Comparison of ENCODE assay signal across 25 cellular contexts in the genomic region with DNA sequence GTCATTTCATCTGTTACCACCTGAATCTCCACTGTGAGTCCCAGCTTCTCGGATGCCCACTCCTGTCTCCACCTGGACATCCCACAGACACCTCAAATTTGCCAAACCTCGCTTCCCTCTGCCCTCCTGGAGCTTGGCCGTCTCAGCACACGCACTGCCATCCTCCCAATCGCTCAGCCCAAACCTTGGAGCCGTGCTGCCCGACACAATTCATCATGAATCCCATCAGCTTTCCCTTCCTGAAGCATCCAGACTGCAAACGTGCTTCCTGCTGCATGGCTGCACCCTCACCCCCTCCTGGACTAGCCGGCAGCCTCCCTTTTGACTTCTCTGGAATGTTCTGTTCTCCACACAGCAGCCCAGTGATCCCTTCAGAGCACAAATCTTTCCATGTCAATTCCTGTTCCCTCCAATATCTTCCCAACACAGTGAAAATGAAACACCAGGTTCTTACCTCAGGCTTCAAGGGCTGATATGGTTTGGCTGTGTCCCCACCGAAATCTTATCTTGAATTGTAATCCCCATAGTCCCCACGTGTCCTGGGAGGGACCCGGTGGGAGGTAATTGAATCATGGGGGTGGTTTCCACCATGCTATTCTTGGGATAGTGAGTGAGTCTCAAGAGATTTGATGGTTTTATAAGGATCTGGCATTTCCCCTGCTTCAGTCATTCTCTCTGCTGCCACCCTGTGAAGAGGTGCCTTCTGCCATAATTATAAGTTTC. TPM values are rescaled to one million over a fixed set of nuclear protein-coding genes. Genes with fewer than 3 reads are reported as not detected.
DNase-seq lines count a peak whose midpoint lies in the region; ATAC-seq, FAIRE-seq and TF ChIP-seq lines count a peak whose summit lies in the region.
"Had no signal": no experiment of that assay in that cellular context is flagged by ENCODE, and none has a peak within 500 bp of the region (broad histone marks: within the 10 kb centered on the region; RNA-seq: fewer than 3 reads in every experiment).

No MANE protein-coding gene starts in this region.

- H2BK15ac ChIP-seq in H1 (ENCODE audit: low read length): peak overlapping the region; percentile 16; the same call in 1 of the 2 replicates

- no peak overlapping the region for H2AFZ ChIP-seq in H1 (ENCODE audit: low read length)

- no peak overlapping the region for H3K23ac ChIP-seq in H1 (ENCODE audit: insufficient read length)

- peaks cover 0 to 24% (median 13%) of the 10 kb centered on the region in 4 experiments; a peak in 6 of 7 replicates for H3K4me1 ChIP-seq in H1 (replicated peaks in 1 of 4; ENCODE audit: control insufficient read depth in 3 of 4, insufficient read depth in 4 of 4, low read length in 3 of 4)

- no peak overlapping the region for H3K14ac ChIP-seq in H1 (ENCODE audit: insufficient read length)

- H4K91ac ChIP-seq in H1 (replicated peaks; ENCODE audit: insufficient read length, low read length): no peak overlapping the region

- no peak overlapping the region for H2AK5ac ChIP-seq in H1 (ENCODE audit: low read depth, low read length)

- no peak for TF ChIP-seq EP300 in H1 (IDR thresholded peaks at IDR 0.05; ENCODE audit: borderline replicate concordance in 1 of 2, low read depth in 2 of 2, low read length in 2 of 2)

- H2BK120ac ChIP-seq in H1 (replicated peaks; ENCODE audit: low read depth, low read length): no peak overlapping the region

- no peak for TF ChIP-seq POLR2A in H1 (IDR thresholded peaks at IDR 0.05; ENCODE audit: control extremely low read depth in 1 of 2, low read depth in 2 of 2, low read length in 2 of 2)

- no peak for TF ChIP-seq RAD21 in H1 (IDR thresholded peaks at IDR 0.05 in 1 of 2, conservative IDR thresholded peaks at IDR 0.05 in 1 of 2; ENCODE audit: low read depth in 2 of 2, low read length in 2 of 2)

- no peak overlapping the region for H3K18ac ChIP-seq in H1 (ENCODE audit: extremely low read depth, low read length)

- no peak overlapping the region for H3K56ac ChIP-seq in H1 (replicated peaks; ENCODE audit: insufficient read length, low read depth, low read length)

- no peak overlapping the region for H4K8ac ChIP-seq in H1 (ENCODE audit: extremely low read depth, insufficient read depth, low read length)

- H2BK20ac ChIP-seq in H1 (ENCODE audit: low read length): no peak overlapping the region

- POLR2A ChIA-PET in H1 (lab: Charles Lee; ENCODE audit: partially characterized antibody): interaction anchor here (1.6 kb wide), 1 partner anchor 52 kb away, joined by 7 read pairs; a partner anchor contains a TSS

- H3K4me2 ChIP-seq in H1 (ENCODE audit: insufficient read depth in 1 of 2, low read depth in 2 of 2, low read length in 2 of 2): no peak overlapping the region

- peaks cover 5 to 12% (median 12%) of the 10 kb centered on the region in 4 experiments; a peak in 6 of 7 replicates for H3K27me3 ChIP-seq in H1 (replicated peaks in 1 of 4; ENCODE audit: control insufficient read depth in 3 of 4, extremely low read depth in 1 of 4, insufficient read depth in 3 of 4, low read length in 3 of 4)
- H3K27me3 ChIP-seq: ascending aorta had no signal

- H3K23me2 ChIP-seq in H1 (ENCODE audit: low read depth, low read length): peaks cover 10% of the 10 kb centered on the region

- no peak overlapping the region for H4K5ac ChIP-seq in H1 (ENCODE audit: insufficient read length, low read depth, low read length)

- no peaks in the 10 kb centered on the region for H3K36me3 ChIP-seq in H1 (ENCODE audit: control insufficient read depth in 2 of 4, insufficient read depth in 4 of 4, low read length in 3 of 4)
- H3K36me3 ChIP-seq: ascending aorta, left ventricle myocardium inferior, neutrophil had no signal

- FAIRE-seq in H1 (lab: Jason Lieb, UNC): no peak
- FAIRE-seq: A204.1, GM19239 had no signal

- no peaks in the 10 kb centered on the region for H4K20me1 ChIP-seq in H1 (replicated peaks in 1 of 2; ENCODE audit: control insufficient read depth in 1 of 2, insufficient read depth in 2 of 2, low read length in 2 of 2)

- no peak overlapping the region for H2BK12ac ChIP-seq in H1 (ENCODE audit: low read depth, low read length)

- no peaks in the 10 kb centered on the region for H3K9me3 ChIP-seq in H1 (ENCODE audit: insufficient read depth in 2 of 2, low read depth in 1 of 2, low read length in 1 of 2)
- H3K9me3 ChIP-seq: ascending aorta, left ventricle myocardium inferior, mucosa of descending colon, neutrophil had no signal

- no peak for ATAC-seq in HG03280 (IDR thresholded peaks at IDR 0.05; ENCODE audit: unreplicated experiment)
- ATAC-seq: PC-3 had no signal

- H3K4me3 ChIP-seq in H1 (ENCODE audit: extremely low read depth in 1 of 4, insufficient read depth in 2 of 4, low read depth in 3 of 4, low read length in 4 of 4): no peak overlapping the region
- H3K4me3 ChIP-seq: ascending aorta, left ventricle myocardium inferior, mucosa of descending colon had no signal

- H3K4ac ChIP-seq in H1 (replicated peaks; ENCODE audit: insufficient read length, low read depth, low read length): no peak overlapping the region

- CTCF ChIA-PET in H1 (lab: Charles Lee; ENCODE audit: partially characterized antibody): interaction anchor here (0.6 to 1.6 kb wide), 3 partner anchors 21 to 262 kb away, joined by 3 read pairs; no protein-coding TSS in a partner anchor

- H3K9ac ChIP-seq in H1 (replicated peaks in 1 of 4; ENCODE audit: extremely low read depth in 1 of 4, low read depth in 3 of 4, low read length in 3 of 4): no peak overlapping the region

- H2BK5ac ChIP-seq in H1 (ENCODE audit: low read depth, low read length): peak overlapping the region; percentile 35; the same call in 1 of the 2 replicates

- H3K79me1 ChIP-seq in H1 (ENCODE audit: low read depth, low read length): no peaks in the 10 kb centered on the region

- no peak overlapping the region for H3K27ac ChIP-seq in H1 (ENCODE audit: low read depth, low read length)
- H3K27ac ChIP-seq: ascending aorta, C4-2B, left ventricle myocardium inferior, neutrophil had no signal

- no peaks in the 10 kb centered on the region for H3K79me2 ChIP-seq in H1 (ENCODE audit: control insufficient read depth in 1 of 2, insufficient read depth in 2 of 2, low read length in 2 of 2)

- WGBS in H1 (ENCODE audit: extremely low coverage in 1 of 2, insufficient coverage in 1 of 2, insufficient read length in 1 of 2, insufficient replicate concordance in 2 of 2, low coverage in 1 of 2, low lambda C conversion rate in 2 of 2, missing lambda C conversion rate in 1 of 2), 2 experiments: 89% methylated on average over 12 of the region's 12 CpGs; no CpG with 5 or more reads in 1 of the 2 experiments

- no peak for TF ChIP-seq CTCF in H1 (IDR thresholded peaks at IDR 0.05; ENCODE audit: control extremely low read depth in 1 of 3, insufficient read depth in 1 of 3, low read depth in 1 of 3, low read length in 3 of 3)

- DNase-seq in activated CD8-positive, alpha-beta memory T cell treated with anti-CD3 and anti-CD28 coated beads, Interleukin-2, amount 50 U/mL, for 48 hours: peak; percentile 26
- DNase-seq in activated CD8-positive, alpha-beta memory T cell treated with anti-CD3 and anti-CD28 coated beads, Interleukin-2, amount 50 U/mL, for 4 hours: no peak
- peak in 1 of 2 experiments; percentile 33 for DNase-seq in H1 (ENCODE audit: low read depth in 1 of 2, low spot score in 2 of 2)
- peak; percentile 9 for DNase-seq in stimulated activated CD8-positive, alpha-beta memory T cell treated with anti-CD3 and anti-CD28 coated beads, Interleukin-4, amount 100 ng/mL, for 48 hours
- DNase-seq in GM19240 (ENCODE audit: insufficient read length, low spot score): no peak
- DNase-seq: activated CD4-positive, alpha-beta T cell treated with anti-CD3 and anti-CD28 coated beads, Interleukin-2, amount 50 U/mL, for 1 hour; activated naive CD4-positive, alpha-beta T cell treated with anti-CD3 and anti-CD28 coated beads, Interleukin-2, amount 10 ng/mL, durations not matched to agents 7 days and 5 days; activated T-cell treated with anti-CD3 and anti-CD28 coated beads, Interleukin-2, amount 50 U/mL, for 1 hour; DMS153; GF-D8; GOT3; left ventricle myocardium inferior; mucosa of descending colon; NCI-H1436; NCI-H748 treated with DMSO at 0.1 percent for 48 hours; PC-3; SHP77 treated with DMSO at 0.1 percent for 48 hours; T-helper 1 cell had no signal

RNA-seq across cellular contexts. Expression of a gene that starts 1.1 kb away (rescaled TPM):
- not detected in 2 replicates for total RNA-seq in H1 (2021; fragmentation: NEBNext Ultra II Directional; extraction: Animal tissue kit (Norgen Biotek cat#: 25700))
- 0.05 TPM in 1 of 2 replicates, not detected in the other for polyA plus RNA-seq in H1 (2011; rRNA removed)
- polyA plus RNA-seq in H1 (2011; cell fraction: cytosol; rRNA removed): 0.05 TPM
- polyA plus RNA-seq in H1 (2011; cell fraction: nucleus; rRNA removed): 0.68 TPM
- 0.50 to 0.68 TPM (median 0.63 TPM) in 3 of 4 replicates, not detected in the other for polyA plus RNA-seq in H1 (2012, experiment 1 of 2)
- 0.12 TPM for polyA plus RNA-seq in H1 (2012, experiment 2 of 2)
- polyA plus RNA-seq in H1 (2013, experiment 1 of 2): not detected
- not detected for polyA plus RNA-seq in H1 (2013, experiment 2 of 2)
- polyA minus RNA-seq in H1 (2011; rRNA and poly(A)+ RNA removed): not detected in 2 replicates
- polyA minus RNA-seq in H1 (2011; cell fraction: cytosol; rRNA and poly(A)+ RNA removed): not detected
- not detected for polyA minus RNA-seq in H1 (2011; cell fraction: nucleus; rRNA and poly(A)+ RNA removed)
- total RNA-seq: ascending aorta, left ventricle myocardium inferior, mucosa of descending colon, PC-3, renal cortical epithelial cell had no signal

RNA-seq across cellular contexts. Expression of a gene that starts 34.8 kb away (rescaled TPM):
- 2.0 and 2.3 TPM in 2 replicates for total RNA-seq in H1 (2021; fragmentation: NEBNext Ultra II Directional; extraction: Animal tissue kit (Norgen Biotek cat#: 25700))
- 3.5 and 4.2 TPM in 2 replicates for polyA plus RNA-seq in H1 (2011; rRNA removed)
- 3.9 TPM for polyA plus RNA-seq in H1 (2011; cell fraction: cytosol; rRNA removed)
- 3.1 TPM for polyA plus RNA-seq in H1 (2011; cell fraction: nucleus; rRNA removed)
- 1.9 to 3.5 TPM (median 2.6 TPM) in 4 replicates for polyA plus RNA-seq in H1 (2012, experiment 1 of 2)
- polyA plus RNA-seq in H1 (2012, experiment 2 of 2): 1.4 TPM
- 2.9 TPM for polyA plus RNA-seq in H1 (2013, experiment 1 of 2)
- 3.4 TPM for polyA plus RNA-seq in H1 (2013, experiment 2 of 2)
- 0.91 and 1.4 TPM in 2 replicates for polyA minus RNA-seq in H1 (2011; rRNA and poly(A)+ RNA removed)
- polyA minus RNA-seq in H1 (2011; cell fraction: cytosol; rRNA and poly(A)+ RNA removed): 0.81 TPM
- polyA minus RNA-seq in H1 (2011; cell fraction: nucleus; rRNA and poly(A)+ RNA removed): 1.6 TPM
- total RNA-seq: PC-3 had no signal

RNA-seq across cellular contexts. Expression of a gene that starts 51.1 kb away (rescaled TPM):
- total RNA-seq in H1 (2021; fragmentation: NEBNext Ultra II Directional; extraction: Animal tissue kit (Norgen Biotek cat#: 25700)): 72.8 and 75.1 TPM in 2 replicates
- polyA plus RNA-seq in H1 (2011; rRNA removed): 53.8 and 72.4 TPM in 2 replicates
- polyA plus RNA-seq in H1 (2011; cell fraction: cytosol; rRNA removed): 93.3 TPM
- polyA plus RNA-seq in H1 (2011; cell fraction: nucleus; rRNA removed): 68.1 TPM
- 64.7 to 89.2 TPM (median 76.4 TPM) in 4 replicates for polyA plus RNA-seq in H1 (2012, experiment 1 of 2)
- polyA plus RNA-seq in H1 (2012, experiment 2 of 2): 14.9 TPM
- polyA plus RNA-seq in H1 (2013, experiment 1 of 2): 55.6 TPM
- polyA plus RNA-seq in H1 (2013, experiment 2 of 2): 51.0 TPM
- polyA minus RNA-seq in H1 (2011; rRNA and poly(A)+ RNA removed): 82.6 and 138 TPM in 2 replicates
- 46.4 TPM for polyA minus RNA-seq in H1 (2011; cell fraction: cytosol; rRNA and poly(A)+ RNA removed)
- polyA minus RNA-seq in H1 (2011; cell fraction: nucleus; rRNA and poly(A)+ RNA removed): 79.3 TPM

RNA-seq across cellular contexts. Expression of a gene that starts 51.8 kb away (rescaled TPM):
- total RNA-seq in H1 (2021; fragmentation: NEBNext Ultra II Directional; extraction: Animal tissue kit (Norgen Biotek cat#: 25700)): 0.43 and 0.67 TPM in 2 replicates
- 0.85 and 0.98 TPM in 2 replicates for polyA plus RNA-seq in H1 (2011; rRNA removed)
- polyA plus RNA-seq in H1 (2011; cell fraction: cytosol; rRNA removed): 0.93 TPM
- polyA plus RNA-seq in H1 (2011; cell fraction: nucleus; rRNA removed): 4.3 TPM
- polyA plus RNA-seq in H1 (2012, experiment 1 of 2): 0.39 to 1.4 TPM (median 0.95 TPM) in 4 replicates
- polyA plus RNA-seq in H1 (2012, experiment 2 of 2): 0.12 TPM
- 0.18 TPM for polyA plus RNA-seq in H1 (2013, experiment 1 of 2)
- polyA plus RNA-seq in H1 (2013, experiment 2 of 2): 0.18 TPM
- 1.5 and 3.2 TPM in 2 replicates for polyA minus RNA-seq in H1 (2011; rRNA and poly(A)+ RNA removed)
- polyA minus RNA-seq in H1 (2011; cell fraction: cytosol; rRNA and poly(A)+ RNA removed): not detected
- 2.6 TPM for polyA minus RNA-seq in H1 (2011; cell fraction: nucleus; rRNA and poly(A)+ RNA removed)
- total RNA-seq: left ventricle myocardium inferior, PC-3 had no signal

RNA-seq across cellular contexts. Expression of a gene that starts 52.0 kb away (rescaled TPM):
- 99.3 and 101 TPM in 2 replicates for total RNA-seq in H1 (2021; fragmentation: NEBNext Ultra II Directional; extraction: Animal tissue kit (Norgen Biotek cat#: 25700))
- polyA plus RNA-seq in H1 (2011; rRNA removed): 54.7 and 75.1 TPM in 2 replicates
- 59.7 TPM for polyA plus RNA-seq in H1 (2011; cell fraction: cytosol; rRNA removed)
- polyA plus RNA-seq in H1 (2011; cell fraction: nucleus; rRNA removed): 109 TPM
- polyA plus RNA-seq in H1 (2012, experiment 1 of 2): 75.0 to 86.5 TPM (median 78.8 TPM) in 4 replicates
- polyA plus RNA-seq in H1 (2012, experiment 2 of 2): 36.5 TPM
- 51.4 TPM for polyA plus RNA-seq in H1 (2013, experiment 1 of 2)
- 51.4 TPM for polyA plus RNA-seq in H1 (2013, experiment 2 of 2)
- polyA minus RNA-seq in H1 (2011; rRNA and poly(A)+ RNA removed): 85.1 and 87.1 TPM in 2 replicates
- polyA minus RNA-seq in H1 (2011; cell fraction: cytosol; rRNA and poly(A)+ RNA removed): 41.0 TPM
- polyA minus RNA-seq in H1 (2011; cell fraction: nucleus; rRNA and poly(A)+ RNA removed): 91.3 TPM

Comparison
In these comparisons a context has a peak if more than half of its experiments do, and no peak if none do; other contexts are left out.
1. DNase-seq: peak in activated CD8-positive, alpha-beta memory T cell treated with anti-CD3 and anti-CD28 coated beads, Interleukin-2, amount 50 U/mL, for 48 hours (single experiment) and stimulated activated CD8-positive, alpha-beta memory T cell treated with anti-CD3 and anti-CD28 coated beads, Interleukin-4, amount 100 ng/mL, for 48 hours (single experiment); none in activated CD8-positive, alpha-beta memory T cell treated with anti-CD3 and anti-CD28 coated beads, Interleukin-2, amount 50 U/mL, for 4 hours (single experiment) and GM19240 (single experiment).